In genomic region chr7:80766724-80767123, GRCh38 we compare ENCODE assay signal across 19 cellular contexts.
DNase-seq lines count a peak whose midpoint lies in the region; ATAC-seq, FAIRE-seq and TF ChIP-seq lines count a peak whose summit lies in the region.
"Had no signal": no experiment of that assay in that cellular context is flagged by ENCODE, and none has a peak within 500 bp of the region (broad histone marks: within the 10 kb centered on the region; RNA-seq: fewer than 3 reads in every experiment).

No MANE protein-coding gene starts in this region.

- no peak overlapping the region for H2BK120ac ChIP-seq in IMR-90 (ENCODE audit: low read depth, low read length)

- peaks cover 6% of the 10 kb centered on the region for H3K9me1 ChIP-seq in IMR-90 (ENCODE audit: insufficient read depth, low read length)
- H3K9me1 ChIP-seq in K562 (ENCODE audit: control insufficient read depth, insufficient read depth, low read length): no peaks in the 10 kb centered on the region

- H3K4ac ChIP-seq in IMR-90 (ENCODE audit: low read depth, low read length): no peak overlapping the region

- TF ChIP-seq EP300 in K562 (IDR thresholded peaks at IDR 0.05; ENCODE audit: low read length) (no peak), sigmoid colon (IDR thresholded peaks at IDR 0.05) (no peak)

- peaks cover 17% of the 10 kb centered on the region for H3F3A ChIP-seq in neural progenitor cell (ENCODE audit: low read depth)

- H3K79me1 ChIP-seq in IMR-90 (ENCODE audit: low read depth in 1 of 2, low read length in 2 of 2): no peaks in the 10 kb centered on the region; a peak in 1 of 4 replicates

- peak overlapping the region; percentile 23 for H2BK5ac ChIP-seq in IMR-90 (ENCODE audit: low read depth, low read length, poor library complexity, severe bottlenecking)

- no peak overlapping the region for H2AK5ac ChIP-seq in IMR-90 (ENCODE audit: low read depth, low read length)

- H4K20me1 ChIP-seq in IMR-90 (ENCODE audit: insufficient read depth, low read length) (no peaks in the 10 kb centered on the region), K562 (replicated peaks; ENCODE audit: control insufficient read depth, insufficient read depth, low read length) (no peaks in the 10 kb centered on the region), neural progenitor cell (ENCODE audit: low read depth) (peaks cover 9% of the 10 kb centered on the region)

- no peak overlapping the region for H3K27ac ChIP-seq in IMR-90 (ENCODE audit: insufficient read depth, low read length)
- H3K27ac ChIP-seq in K562 (ENCODE audit: extremely low read depth, low read depth, low read length): no peak overlapping the region
- H3K27ac ChIP-seq in neural progenitor cell: no peak overlapping the region
- H3K27ac ChIP-seq in sigmoid colon: peak overlapping the region in 3 of 4 donors; percentile 53 to 90 (median 87)
- H3K27ac ChIP-seq in right cardiac atrium (ENCODE audit: low read length): no peak overlapping the region
- H3K27ac ChIP-seq in left lung: no peak overlapping the region
- H3K27ac ChIP-seq: PC-9 had no signal

- H3K4me3 ChIP-seq in IMR-90 (ENCODE audit: insufficient read depth, low read depth, low read length) (no peak overlapping the region), K562 (no peak overlapping the region), neural progenitor cell (no peak overlapping the region), sigmoid colon (no peak overlapping the region), right cardiac atrium (ENCODE audit: low read length) (no peak overlapping the region), left lung (no peak overlapping the region)
- H3K4me3 ChIP-seq: PC-9 had no signal

- BruUV-seq in IMR-90 (replicated peaks; lab: Mats Ljungman, UMichigan) (no TSS peak), K562 (replicated peaks; lab: Mats Ljungman, UMichigan) (no TSS peak)

- intact Hi-C loops in IMR-90 (cut with micrococcal nuclease) (no loop called here), K562 (cut with micrococcal nuclease) (no loop called here), sigmoid colon (cut with DNase I) (no loop called here), right cardiac atrium (cut with DNase I) (no loop called here), left lung (cut with DNase I) (no loop called here)

- H2AK9ac ChIP-seq in IMR-90 (replicated peaks; ENCODE audit: low read depth, low read length, poor library complexity): no peak overlapping the region

- POLR2A ChIA-PET in IMR-90 (lab: Charles Lee; ENCODE audit: unreplicated experiment) (no interaction called here), K562 (lab: Yijun Ruan, JAX) (no interaction called here)

- no peak overlapping the region for H3K9ac ChIP-seq in IMR-90 (ENCODE audit: low read depth, low read length)
- no peak overlapping the region for H3K9ac ChIP-seq in K562 (ENCODE audit: insufficient read depth in 1 of 2, low read depth in 2 of 2, low read length in 2 of 2)
- H3K9ac ChIP-seq in neural progenitor cell: no peak overlapping the region

- dilution Hi-C loops in IMR-90 (cut with HindIII; ENCODE audit: low sequenced_read_pairs, unreplicated experiment): no loop called here

- no peak overlapping the region for H3K4me3 Mint-ChIP-seq in neural progenitor cell
- H3K4me3 Mint-ChIP-seq: CD14-positive monocyte had no signal

- peaks cover 30% of the 10 kb centered on the region for H3K4me1 Mint-ChIP-seq in neural progenitor cell

- peak overlapping the region; percentile 58 for H3K27ac Mint-ChIP-seq in neural progenitor cell

- ATAC-seq in IMR-90 (ENCODE audit: low read depth) (no peak), K562 (no peak), right cardiac atrium (no peak), HG03342 (IDR thresholded peaks at IDR 0.05; ENCODE audit: unreplicated experiment) (no peak), left lung (no peak)
- ATAC-seq: HCT116 had no signal

- H3K9me3 ChIP-seq in IMR-90 (ENCODE audit: control insufficient read depth, insufficient read depth, low read length) (no peaks in the 10 kb centered on the region), K562 (replicated peaks; ENCODE audit: control insufficient read depth, insufficient read depth, low read depth, low read length) (no peaks in the 10 kb centered on the region), neural progenitor cell (ENCODE audit: low read depth) (no peaks in the 10 kb centered on the region), sigmoid colon (no peaks in the 10 kb centered on the region), right cardiac atrium (ENCODE audit: control insufficient read depth, low read length) (no peaks in the 10 kb centered on the region), left lung (no peaks in the 10 kb centered on the region)

- H3K18ac ChIP-seq in IMR-90 (ENCODE audit: low read depth, low read length): no peak overlapping the region

- H3K4me1 ChIP-seq in IMR-90 (ENCODE audit: control insufficient read depth, insufficient read depth, low read length) (peaks cover 5% of the 10 kb centered on the region; the same call in 1 of the 2 replicates), K562 (replicated peaks in 1 of 2; ENCODE audit: control insufficient read depth in 2 of 2, insufficient read depth in 2 of 2, low read length in 2 of 2) (no peaks in the 10 kb centered on the region), neural progenitor cell (peaks cover 16% of the 10 kb centered on the region), sigmoid colon (peaks cover 0 to 71% (median 54%) of the 10 kb centered on the region in 4 donors), right cardiac atrium (ENCODE audit: control insufficient read depth, insufficient read depth, low read length) (peaks cover 1% of the 10 kb centered on the region), left lung (peaks cover 3 to 7% of the 10 kb centered on the region in 2 donors)

- no peak overlapping the region for H3K4me2 ChIP-seq in IMR-90 (ENCODE audit: low read depth, low read length)
- no peak overlapping the region for H3K4me2 ChIP-seq in K562 (ENCODE audit: insufficient read depth, low read length)
- no peak overlapping the region for H3K4me2 ChIP-seq in neural progenitor cell
- H3K4me2 ChIP-seq: PC-9 had no signal

- no peak overlapping the region for H3K56ac ChIP-seq in IMR-90 (ENCODE audit: extremely low read depth, insufficient read depth, low read length)

- H3K36me3 Mint-ChIP-seq in neural progenitor cell: no peaks in the 10 kb centered on the region

- DNase-seq in IMR-90: no peak
- no peak for DNase-seq in K562 (ENCODE audit: extremely low read depth in 1 of 4, low spot score in 3 of 4)
- no peak for DNase-seq in neural progenitor cell (ENCODE audit: low spot score)
- DNase-seq in sigmoid colon: no peak
- no peak for DNase-seq in right cardiac atrium
- no peak for DNase-seq in left lung
- DNase-seq in putamen (ENCODE audit: low spot score): no peak
- DNase-seq: DMS53, GDM1, GOT3, NCI-H1092, NCI-H1436 treated with DMSO at 0.1 percent for 48 hours, NCI-H1930, PC-9, SIG-M5 had no signal

- no peak overlapping the region for H2AFZ ChIP-seq in IMR-90 (replicated peaks; ENCODE audit: low read length, poor library complexity)
- peak overlapping the region; percentile 32; the same call in 1 of the 2 replicates for H2AFZ ChIP-seq in K562 (ENCODE audit: low read depth, low read length)
- no peak overlapping the region for H2AFZ ChIP-seq in neural progenitor cell (replicated peaks)
- H2AFZ ChIP-seq: PC-9 had no signal

- H3K79me2 ChIP-seq in K562 (ENCODE audit: control insufficient read depth, insufficient read depth, low read length) (no peaks in the 10 kb centered on the region), neural progenitor cell (ENCODE audit: low read depth) (no peaks in the 10 kb centered on the region)

- WGBS in IMR-90 (ENCODE audit: extremely low coverage in 2 of 2, insufficient read length in 1 of 2), 2 experiments: 76% methylated on average over 4 of the region's 5 CpGs; no CpG with 5 or more reads in 1 of the 2 experiments
- 4% methylated on average over 5 of the region's 5 CpGs for WGBS in K562 (ENCODE audit: insufficient coverage, low coverage, missing lambda C conversion rate)
- 84 to 86% methylated on average over 5 of the region's 5 CpGs for WGBS in sigmoid colon, 2 donors
- 66% methylated on average over 5 of the region's 5 CpGs for WGBS in right cardiac atrium

- in situ Hi-C loops in IMR-90 (cut with MboI; ENCODE audit: low sequenced_read_pairs): no loop called here
- in situ Hi-C loops in K562 (cut with MboI): no loop called here

- H3K23ac ChIP-seq in IMR-90 (ENCODE audit: low read depth, low read length): no peak overlapping the region

- H3K36me3 ChIP-seq in IMR-90 (ENCODE audit: control insufficient read depth, insufficient read depth, low read length): no peaks in the 10 kb centered on the region; the same call in 1 of the 2 replicates
- H3K36me3 ChIP-seq in K562 (ENCODE audit: control insufficient read depth, insufficient read depth, low read length): no peaks in the 10 kb centered on the region
- H3K36me3 ChIP-seq in neural progenitor cell: no peaks in the 10 kb centered on the region
- no peaks in the 10 kb centered on the region for H3K36me3 ChIP-seq in sigmoid colon
- H3K36me3 ChIP-seq in left lung: no peaks in the 10 kb centered on the region

- no peak overlapping the region for H3K14ac ChIP-seq in IMR-90 (replicated peaks; ENCODE audit: low read depth, low read length)

- H4K5ac ChIP-seq in IMR-90 (ENCODE audit: low read depth, low read length): peak overlapping the region; percentile 53; the same call in 1 of the 2 replicates

- H3K9me3 Mint-ChIP-seq in neural progenitor cell: no peaks in the 10 kb centered on the region

- no peak for FAIRE-seq in K562 (lab: Jason Lieb, UNC)
- FAIRE-seq: GM18507 had no signal

- no peak for TF ChIP-seq RAD21 in IMR-90 (IDR thresholded peaks at IDR 0.05; ENCODE audit: low read length)
- no peak for TF ChIP-seq RAD21 in K562 (CRISPR knock-in tag; conservative IDR thresholded peaks at IDR 0.05 in 1 of 2, IDR thresholded peaks at IDR 0.05 in 1 of 2)

- H3K27me3 ChIP-seq in IMR-90 (ENCODE audit: control insufficient read depth, insufficient read depth, low read length) (no peaks in the 10 kb centered on the region), K562 (ENCODE audit: control insufficient read depth in 2 of 2, insufficient read depth in 2 of 2, low read length in 2 of 2) (no peaks in the 10 kb centered on the region), neural progenitor cell (peaks cover 6% of the 10 kb centered on the region), sigmoid colon (no peaks in the 10 kb centered on the region), right cardiac atrium (ENCODE audit: control insufficient read depth, insufficient read depth) (no peaks in the 10 kb centered on the region), left lung (no peaks in the 10 kb centered on the region)

- CTCF ChIA-PET in IMR-90 (lab: Yijun Ruan, JAX): no interaction called here
- CTCF ChIA-PET in K562 (lab: Yijun Ruan, JAX; ENCODE audit: low intra/inter-chr PET ratio): no interaction called here

- H2BK15ac ChIP-seq in IMR-90 (ENCODE audit: low read depth, low read length): no peak overlapping the region

- H2BK20ac ChIP-seq in IMR-90 (ENCODE audit: low read depth, low read length): no peak overlapping the region

- peaks cover 4% of the 10 kb centered on the region for H3K27me3 Mint-ChIP-seq in neural progenitor cell (ENCODE audit: insufficient read depth, low read depth)

- H4K91ac ChIP-seq in IMR-90 (ENCODE audit: insufficient read depth, low read depth, low read length): no peak overlapping the region

- TF ChIP-seq POLR2A in IMR-90 (IDR thresholded peaks at IDR 0.05; ENCODE audit: low read depth, low read length) (no peak), K562 (conservative IDR thresholded peaks at IDR 0.05) (no peak), sigmoid colon (IDR thresholded peaks at IDR 0.05) (no peak)

- no peak for TF ChIP-seq CTCF in IMR-90 (conservative IDR thresholded peaks at IDR 0.05; ENCODE audit: low read depth, low read length)
- TF ChIP-seq CTCF in K562 (IDR thresholded peaks at IDR 0.05 in 2 of 3, conservative IDR thresholded peaks at IDR 0.05 in 1 of 3; ENCODE audit: insufficient read depth in 2 of 3, low read depth in 1 of 3, low read length in 3 of 3): no peak
- TF ChIP-seq CTCF in neural progenitor cell (IDR thresholded peaks at IDR 0.05): no peak
- no peak for TF ChIP-seq CTCF in sigmoid colon (IDR thresholded peaks at IDR 0.05)
- no peak for TF ChIP-seq CTCF in left lung (IDR thresholded peaks at IDR 0.05)

- no peak overlapping the region for H4K8ac ChIP-seq in IMR-90 (ENCODE audit: low read depth in 2 of 2, low read length in 2 of 2)

Comparison
In these comparisons a context has a peak if more than half of its experiments do, and no peak if none do; other contexts are left out.
1. H3K27ac ChIP-seq: peak in sigmoid colon (3 of 4); none in IMR-90 (single experiment), K562 (single experiment), neural progenitor cell (single experiment), right cardiac atrium (single experiment) and left lung (0 of 2).